ENCODE assay signal across 12 cellular contexts in genomic region chr2:14516844-14517243, GRCh38.
DNase-seq lines count a peak whose midpoint lies in the region; ATAC-seq, FAIRE-seq and TF ChIP-seq lines count a peak whose summit lies in the region.
"Had no signal": no experiment of that assay in that cellular context is flagged by ENCODE, and none has a peak within 500 bp of the region (broad histone marks: within the 10 kb centered on the region; RNA-seq: fewer than 3 reads in every experiment).

No MANE protein-coding gene starts in this region.

- no peaks in the 10 kb centered on the region for H3K27me3 ChIP-seq in keratinocyte (ENCODE audit: control insufficient read depth, extremely low read depth, insufficient read depth, low read length)
- H3K27me3 ChIP-seq: upper lobe of right lung had no signal

- no peaks in the 10 kb centered on the region for H3K79me2 ChIP-seq in keratinocyte (ENCODE audit: control insufficient read depth, insufficient read depth, low read length)

- H3K36me3 ChIP-seq in keratinocyte (ENCODE audit: control insufficient read depth in 2 of 2, extremely low read depth in 1 of 2, insufficient read depth in 2 of 2, low read length in 2 of 2) (no peaks in the 10 kb centered on the region), mucosa of descending colon (ENCODE audit: low read depth) (no peaks in the 10 kb centered on the region)
- H3K36me3 ChIP-seq: upper lobe of right lung had no signal

- no peak overlapping the region for H2AFZ ChIP-seq in keratinocyte (ENCODE audit: control insufficient read depth, low read length)

- H3K9ac ChIP-seq in keratinocyte (ENCODE audit: control insufficient read depth, extremely low read depth, insufficient read depth, low read length): no peak overlapping the region

- POLR2A ChIA-PET in GM10248 (lab: Yijun Ruan, JAX): no interaction called here

- intact Hi-C loops in mucosa of descending colon (cut with DNase I, micrococcal nuclease): no loop called here

- TF ChIP-seq CTCF in GM10248 (IDR thresholded peaks at IDR 0.05; ENCODE audit: control extremely low read depth, extremely low read depth, low read depth, missing control alignments): no peak
- no peak for TF ChIP-seq CTCF in keratinocyte (optimal IDR thresholded peaks at IDR 0.05 in 1 of 3, IDR thresholded peaks at IDR 0.05 in 1 of 3, conservative IDR thresholded peaks at IDR 0.05 in 1 of 3; ENCODE audit: extremely low read depth in 1 of 3, insufficient read depth in 2 of 3, low read length in 3 of 3)
- no peak for TF ChIP-seq CTCF in mucosa of descending colon (IDR thresholded peaks at IDR 0.05)

- ATAC-seq in HG03378 (IDR thresholded peaks at IDR 0.05; ENCODE audit: unreplicated experiment): peak; percentile 66
- ATAC-seq in GM21825 (IDR thresholded peaks at IDR 0.05; ENCODE audit: unreplicated experiment): no peak
- ATAC-seq in mucosa of descending colon: no peak
- ATAC-seq: upper lobe of right lung had no signal

- H3K4me3 ChIP-seq in keratinocyte (ENCODE audit: control insufficient read depth in 2 of 3, extremely low read depth in 1 of 3, insufficient read depth in 2 of 3, low read depth in 1 of 3, low read length in 3 of 3): no peak overlapping the region
- no peak overlapping the region for H3K4me3 ChIP-seq in mucosa of descending colon
- H3K4me3 ChIP-seq: upper lobe of right lung had no signal

- CTCF ChIA-PET in GM10248 (lab: Yijun Ruan, JAX): no interaction called here

- peak overlapping the region; percentile 21 for H3K27ac ChIP-seq in keratinocyte (ENCODE audit: control insufficient read depth, insufficient read depth, low read length)
- H3K27ac ChIP-seq: upper lobe of right lung had no signal

- H3K4me2 ChIP-seq in keratinocyte (ENCODE audit: control insufficient read depth, extremely low read depth, insufficient read depth, low read depth, low read length): peak overlapping the region; percentile 39

- in situ Hi-C loops in ACHN (cut with HindIII; ENCODE audit: low pct_ligation_motif_present, low pct_unique_long_range_greater_than_20kb, low sequenced_read_pairs): no loop called here

- peak; percentile 94 for FAIRE-seq in keratinocyte (lab: Jason Lieb, UNC)

- dilution Hi-C loops in keratinocyte (cut with MboI; ENCODE audit: extremely low pct_ligation_motif_present, low sequenced_read_pairs): no loop called here

- no peaks in the 10 kb centered on the region for H4K20me1 ChIP-seq in keratinocyte (ENCODE audit: control insufficient read depth, extremely low read depth, insufficient read depth, low read length)

- H3K9me3 ChIP-seq in keratinocyte (ENCODE audit: control insufficient read depth, low read depth, low read length): no peaks in the 10 kb centered on the region
- no peaks in the 10 kb centered on the region for H3K9me3 ChIP-seq in mucosa of descending colon
- H3K9me3 ChIP-seq: upper lobe of right lung had no signal

- H3K9me1 ChIP-seq in keratinocyte (ENCODE audit: control insufficient read depth, extremely low read depth, insufficient read depth, low read length): no peaks in the 10 kb centered on the region

- H3K4me1 ChIP-seq in keratinocyte (ENCODE audit: control insufficient read depth, extremely low read depth, insufficient read depth, low read length) (peaks cover 19% of the 10 kb centered on the region), mucosa of descending colon (ENCODE audit: low read depth) (no peaks in the 10 kb centered on the region)
- H3K4me1 ChIP-seq: upper lobe of right lung had no signal

- DNase-seq in GM10248 (ENCODE audit: extremely low spot score): peak; percentile 13
- DNase-seq in SKM-1 treated with dmso at 0.1 percent for 144 hours (lab: John Stamatoyannopoulos, UW; ENCODE audit: unreplicated experiment): peak; percentile 81
- DNase-seq in keratinocyte (ENCODE audit: low read depth, low spot score): no peak
- no peak for DNase-seq in NCI-H748 (lab: John Stamatoyannopoulos, UW; ENCODE audit: unreplicated experiment)
- DNase-seq in mucosa of descending colon: no peak
- no peak for DNase-seq in ACHN
- DNase-seq: cerebellar nuclear complex; NCI-H1694; stimulated activated CD4-positive, alpha-beta T cell treated with anti-CD3 and anti-CD28 coated beads, Interleukin-4, amount 100 ng/mL, for 24 hours; upper lobe of right lung had no signal

Comparison
In these comparisons a context has a peak if more than half of its experiments do, and no peak if none do; other contexts are left out.
1. DNase-seq: peak in GM10248 (single experiment) and SKM-1 treated with dmso at 0.1 percent for 144 hours (single experiment); none in keratinocyte (single experiment), NCI-H748 (single experiment), mucosa of descending colon (0 of 3) and ACHN (single experiment).